In genomic region chr1:12106861-12107260, GRCh38 we compare ENCODE assay signal across 9 cellular contexts. TPM values are rescaled to one million over a fixed set of nuclear protein-coding genes. Genes with fewer than 3 reads are reported as not detected.
DNase-seq lines count a peak whose midpoint lies in the region; ATAC-seq, FAIRE-seq and TF ChIP-seq lines count a peak whose summit lies in the region.
"Not testable (repeated sequence)": the region's sequence is repeated elsewhere in the genome, so short reads cannot be mapped to it uniquely, and the experiment has no call there.
"Had no signal": no experiment of that assay in that cellular context is flagged by ENCODE, and none has a peak within 500 bp of the region (broad histone marks: within the 10 kb centered on the region; RNA-seq: fewer than 3 reads in every experiment).

No MANE protein-coding gene starts in this region.

- FAIRE-seq in A549 (lab: Jason Lieb, UNC): not testable (repeated sequence)

- H3K27ac ChIP-seq in A549; H9 (ENCODE audit: insufficient read length, low read depth, low read length); MM.1S (ENCODE audit: low read length); mesendoderm (ENCODE audit: low read depth, low read length): not testable (repeated sequence)

- not testable (repeated sequence) for H3K23ac ChIP-seq in H9 (ENCODE audit: insufficient read length, low read depth, low read length); mesendoderm (ENCODE audit: low read length)

- peak in 1 of 2 experiments; percentile 88; a peak in 3 of 6 replicates for ATAC-seq in A549

- H3K23me2 ChIP-seq in H9 (ENCODE audit: insufficient read length, low read depth, low read length, poor library complexity, severe bottlenecking): not testable (repeated sequence)

- not testable (repeated sequence) for H3K4me1 ChIP-seq in A549; H9 (ENCODE audit: insufficient read depth, low read length); MM.1S (ENCODE audit: low read length); mesendoderm (ENCODE audit: control insufficient read depth, low read depth, low read length)

- not testable (repeated sequence) for TF ChIP-seq EP300 in A549 (IDR thresholded peaks at IDR 0.05)

- H3K4me1 Mint-ChIP-seq in H9; activated CD4-positive, alpha-beta T cell treated with anti-CD3 and anti-CD28 coated beads, Interleukin-2, amount 10 ng/mL, durations not matched to agents 24 days and 14 days: not testable (repeated sequence)

- not testable (repeated sequence) for H2BK20ac ChIP-seq in H9 (ENCODE audit: low read depth, low read length, poor library complexity, severe bottlenecking)

- H3K4ac ChIP-seq in H9 (ENCODE audit: low read depth, low read length); mesendoderm (ENCODE audit: low read depth, low read length): not testable (repeated sequence)

- not testable (repeated sequence) for H3K36me3 ChIP-seq in MM.1S (replicated peaks; ENCODE audit: insufficient read depth, low read length); mesendoderm (ENCODE audit: control insufficient read depth, insufficient read depth, low read length)

- not testable (repeated sequence) for H3K27me3 ChIP-seq in H9 (ENCODE audit: insufficient read depth, low read length); MM.1S (replicated peaks; ENCODE audit: insufficient read depth, low read length); mesendoderm (ENCODE audit: insufficient read depth, low read length, poor library complexity)

- not testable (repeated sequence) for H3T11ph ChIP-seq in H9 (ENCODE audit: low read length)

- H3K4me3 ChIP-seq in A549; MM.1S (ENCODE audit: low read length); epithelial cell of proximal tubule (ENCODE audit: low read depth, low read length); mesendoderm (ENCODE audit: low read length): not testable (repeated sequence)

- H4K20me1 ChIP-seq in H9 (ENCODE audit: control insufficient read depth, insufficient read depth, insufficient read length); MM.1S (ENCODE audit: insufficient read depth, low read length): not testable (repeated sequence)

- TF ChIP-seq CTCF in A549 (IDR thresholded peaks at IDR 0.05) (peak; percentile 22; the same call in 1 of the 3 replicates), H9 (conservative IDR thresholded peaks at IDR 0.05) (peak; percentile 71), MM.1S (IDR thresholded peaks at IDR 0.05; ENCODE audit: low read length) (peak; percentile 43), epithelial cell of proximal tubule (conservative IDR thresholded peaks at IDR 0.05; ENCODE audit: low read depth, low read length) (peak; percentile 45)

- TF ChIP-seq RAD21 in A549 (conservative IDR thresholded peaks at IDR 0.05 in 1 of 2, IDR thresholded peaks at IDR 0.05 in 1 of 2): peak; percentile 36 to 39

- not testable (repeated sequence) for H2BK5ac ChIP-seq in H9 (ENCODE audit: insufficient read length, low read length); mesendoderm (ENCODE audit: low read length)

- POLR2A ChIA-PET in A549 (lab: Yijun Ruan, JAX): not testable (repeated sequence)

- not testable (repeated sequence) for H3K14ac ChIP-seq in H9 (ENCODE audit: insufficient read depth, low read length)

- H3K9ac ChIP-seq in H9 (ENCODE audit: extremely low read depth, insufficient read length, low read length); MM.1S (ENCODE audit: low read length); mesendoderm (ENCODE audit: low read length): not testable (repeated sequence)

- not testable (repeated sequence) for H2BK15ac ChIP-seq in H9 (ENCODE audit: low read depth, low read length); mesendoderm (replicated peaks; ENCODE audit: low read depth)

- not testable (repeated sequence) for H3K36me3 Mint-ChIP-seq in H9 (ENCODE audit: insufficient read depth in 1 of 3, low read depth in 3 of 3)
- H3K36me3 Mint-ChIP-seq in activated CD4-positive, alpha-beta T cell treated with anti-CD3 and anti-CD28 coated beads, Interleukin-2, amount 10 ng/mL, durations not matched to agents 24 days and 14 days (ENCODE audit: low read depth): peaks cover 26% of the 10 kb centered on the region

- not testable (repeated sequence) for H3K56ac ChIP-seq in H9 (ENCODE audit: insufficient read length, low read depth, low read length); mesendoderm (ENCODE audit: low read length)

- not testable (repeated sequence) for H4K5ac ChIP-seq in H9 (ENCODE audit: insufficient read length, low read depth, low read length); mesendoderm (ENCODE audit: low read length)

- not testable (repeated sequence) for H3K79me1 ChIP-seq in H9 (ENCODE audit: insufficient read depth, low read depth, low read length, poor library complexity, severe bottlenecking); mesendoderm (ENCODE audit: low read length)

- H3K4me3 Mint-ChIP-seq in H9; activated CD4-positive, alpha-beta T cell treated with anti-CD3 and anti-CD28 coated beads, Interleukin-2, amount 10 ng/mL, durations not matched to agents 24 days and 14 days: not testable (repeated sequence)

- not testable (repeated sequence) for H2AK5ac ChIP-seq in H9 (ENCODE audit: insufficient read length, low read length); mesendoderm (ENCODE audit: low read length)

- H2AFZ ChIP-seq in H9 (ENCODE audit: low read length); MM.1S (ENCODE audit: low read length): not testable (repeated sequence)

- intact Hi-C loops in activated CD4-positive, alpha-beta T cell treated with anti-CD3 and anti-CD28 coated beads, Interleukin-2, amount 10 ng/mL, durations not matched to agents 24 days and 14 days (cut with micrococcal nuclease): not testable (repeated sequence)

- CTCF ChIA-PET in A549 (lab: Yijun Ruan, JAX): interaction anchor here (0.9 to 4.1 kb wide), 7 partner anchors 8 to 126 kb away, joined by 3 to 16 read pairs (median 3); no protein-coding TSS in a partner anchor

- H3K4me2 ChIP-seq in A549; H9 (ENCODE audit: insufficient read depth, insufficient read length, low read length); MM.1S (ENCODE audit: low read depth, low read length); mesendoderm (ENCODE audit: low read length): not testable (repeated sequence)

- not testable (repeated sequence) for H3F3A ChIP-seq in MM.1S (ENCODE audit: insufficient read depth, low read length)

- not testable (repeated sequence) for H3K9me2 ChIP-seq in MM.1S (replicated peaks; ENCODE audit: insufficient read depth, low read length)

- not testable (repeated sequence) for H3K9me3 ChIP-seq in A549; H9 (ENCODE audit: control insufficient read depth, low read depth, low read length); MM.1S (replicated peaks; ENCODE audit: insufficient read depth, low read length)

- H3K18ac ChIP-seq in H9 (ENCODE audit: insufficient read length, low read depth, low read length); mesendoderm (ENCODE audit: low read length): not testable (repeated sequence)

- not testable (repeated sequence) for H3K27ac Mint-ChIP-seq in H9; activated CD4-positive, alpha-beta T cell treated with anti-CD3 and anti-CD28 coated beads, Interleukin-2, amount 10 ng/mL, durations not matched to agents 24 days and 14 days

- H3K27me3 Mint-ChIP-seq in H9 (ENCODE audit: low read depth); activated CD4-positive, alpha-beta T cell treated with anti-CD3 and anti-CD28 coated beads, Interleukin-2, amount 10 ng/mL, durations not matched to agents 24 days and 14 days: not testable (repeated sequence)

- not testable (repeated sequence) for H2BK120ac ChIP-seq in H9 (ENCODE audit: low read depth, low read length, poor library complexity, severe bottlenecking); mesendoderm (ENCODE audit: low read depth, low read length)

- H3K9me3 Mint-ChIP-seq in H9; activated CD4-positive, alpha-beta T cell treated with anti-CD3 and anti-CD28 coated beads, Interleukin-2, amount 10 ng/mL, durations not matched to agents 24 days and 14 days: not testable (repeated sequence)

- WGBS in A549 (ENCODE audit: missing lambda C conversion rate): 15% methylated on average over 6 of the region's 9 CpGs
- WGBS in H9 (ENCODE audit: extremely low coverage, insufficient read length, low lambda C conversion rate): no CpG with 5 or more reads among the region's 9 CpGs
- WGBS in mesendoderm (ENCODE audit: extremely low coverage, insufficient coverage, low lambda C conversion rate): no CpG with 5 or more reads among the region's 9 CpGs

- not testable (repeated sequence) for H4K8ac ChIP-seq in H9 (replicated peaks; ENCODE audit: insufficient read length, low read depth, low read length); mesendoderm (ENCODE audit: low read depth, low read length)

- H4K91ac ChIP-seq in H9 (ENCODE audit: insufficient read length, low read depth, low read length): not testable (repeated sequence)

- TF ChIP-seq POLR2A in A549 (IDR thresholded peaks at IDR 0.05; ENCODE audit: low read length): not testable (repeated sequence)

- peak in 1 of 2 experiments; percentile 49 for DNase-seq in A549 (ENCODE audit: low read depth in 1 of 2, low spot score in 1 of 2)
- peak; percentile 58 for DNase-seq in DMS 273 (lab: John Stamatoyannopoulos, UW; ENCODE audit: unreplicated experiment)
- peak; percentile 57 for DNase-seq in H9
- DNase-seq in MM.1S; epithelial cell of proximal tubule (ENCODE audit: low read depth): not testable (repeated sequence)
- peak; percentile 40 for DNase-seq in RPMI8226
- DNase-seq in activated CD4-positive, alpha-beta T cell treated with anti-CD3 and anti-CD28 coated beads, Interleukin-2, amount 10 ng/mL, durations not matched to agents 24 days and 14 days: peak; percentile 65
- peak; percentile 27 for DNase-seq in mesendoderm

- not testable (repeated sequence) for H2BK12ac ChIP-seq in H9 (ENCODE audit: insufficient read length, low read depth, low read length)

- not testable (repeated sequence) for H3K79me2 ChIP-seq in H9 (ENCODE audit: insufficient read depth, low read length); MM.1S (ENCODE audit: low read length); mesendoderm (ENCODE audit: control insufficient read depth, insufficient read depth, low read length)

RNA-seq across cellular contexts. Expression of gene TNFRSF8, which starts 43.8 kb away (rescaled TPM):
- polyA plus RNA-seq in A549 (2011; rRNA removed) (0.05 TPM in 2 replicates), A549 (2017; fragmentation: RNase III; extraction: RNeasy Plus Mini Kit Qiagen cat#74134 plus additional on column Dnase treatment) (0.04 TPM in 1 of 3 replicates, not detected in the others)
- 0.04 TPM in 2 replicates for polyA plus RNA-seq in A549 (2012; cell fraction: cytosol; rRNA removed)
- polyA plus RNA-seq in A549 (2012; cell fraction: nucleus; rRNA removed): 0.12 and 0.20 TPM in 2 replicates
- not detected in 2 replicates for polyA minus RNA-seq in A549 (2011; rRNA and poly(A)+ RNA removed)
- total RNA-seq in H9 (2021) (2.9 and 3.2 TPM in 2 replicates), epithelial cell of proximal tubule (0.35 and 0.87 TPM in 2 replicates)
- 33.2 and 35.1 TPM in 2 replicates for total RNA-seq in activated CD4-positive, alpha-beta T cell treated with anti-CD3 and anti-CD28 coated beads, Interleukin-2, amount 10 ng/mL, durations not matched to agents 24 days and 14 days
- polyA plus RNA-seq in mesendoderm (2013, experiment 1 of 2): 10.3 TPM
- polyA plus RNA-seq in mesendoderm (2013, experiment 2 of 2): 10.7 TPM
- total RNA-seq: temporal lobe had no signal

RNA-seq across cellular contexts. Expression of gene TNFRSF1B, which starts 59.9 kb away (rescaled TPM):
- 0.06 and 0.09 TPM in 2 replicates for polyA plus RNA-seq in A549 (2011; rRNA removed)
- polyA plus RNA-seq in A549 (2012; cell fraction: cytosol; rRNA removed): 0.05 and 0.12 TPM in 2 replicates
- 0.10 and 0.11 TPM in 2 replicates for polyA plus RNA-seq in A549 (2012; cell fraction: nucleus; rRNA removed)
- 0.05 to 0.22 TPM (median 0.07 TPM) in 3 replicates for polyA plus RNA-seq in A549 (2017; fragmentation: RNase III; extraction: RNeasy Plus Mini Kit Qiagen cat#74134 plus additional on column Dnase treatment)
- 0.05 and 0.08 TPM in 2 replicates for polyA minus RNA-seq in A549 (2011; rRNA and poly(A)+ RNA removed)
- 0.57 and 0.68 TPM in 2 replicates for total RNA-seq in H9 (2021)
- 145 TPM in 2 replicates for total RNA-seq in activated CD4-positive, alpha-beta T cell treated with anti-CD3 and anti-CD28 coated beads, Interleukin-2, amount 10 ng/mL, durations not matched to agents 24 days and 14 days
- total RNA-seq in epithelial cell of proximal tubule: 0.06 and 1.5 TPM in 2 replicates
- polyA plus RNA-seq in mesendoderm (2013, experiment 1 of 2): 0.77 TPM
- 0.66 TPM for polyA plus RNA-seq in mesendoderm (2013, experiment 2 of 2)

Comparison
In these comparisons a context has a peak if more than half of its experiments do, and no peak if none do; other contexts are left out.
1. RNA of gene TNFRSF1B, which starts 59.9 kb away (total RNA-seq): 145 TPM in activated CD4-positive, alpha-beta T cell treated with anti-CD3 and anti-CD28 coated beads, Interleukin-2, amount 10 ng/mL, durations not matched to agents 24 days and 14 days; 0.57 to 0.68 TPM in H9 and 0.06 to 1.5 TPM in epithelial cell of proximal tubule; every median in the first group is over 10 times any median in the second.
2. Peak in every context shown above with its lines, with median percentiles within 50 percentile points of each other: CTCF ChIP-seq.